ENCODE assay signal across 1 cellular context in genomic region chr4:145097821-145098674, GRCh38.
TF ChIP-seq lines count a peak whose summit lies in the region.

TSS of gene ABCE1 (plus strand) at chr4:145098311. CDS start at chr4:145104413, 6,102 bp downstream.
TSS of gene ANAPC10 (minus strand) at chr4:145098196. CDS start at chr4:145096099, 2,097 bp downstream.

TF ChIP-seq in HepG2, 621 proteins besides CTCF, POLR2A, EP300 and RAD21 (continued from another document):
- TF ChIP-seq CSRNP1 (CRISPR knock-in tag; IDR thresholded peaks at IDR 0.05): no peak
- no peak for TF ChIP-seq ZNF362 (CRISPR knock-in tag; IDR thresholded peaks at IDR 0.05; ENCODE audit: borderline replicate concordance)
- TF ChIP-seq ARNTL (CRISPR knock-in tag; IDR thresholded peaks at IDR 0.05): peak; percentile 72; the same call in 1 of the 2 replicates
- peak; percentile 87; the same call in 1 of the 2 replicates for TF ChIP-seq ZNF639 (CRISPR knock-in tag; conservative IDR thresholded peaks at IDR 0.05)
- peak; percentile 92 for TF ChIP-seq ZNF550 (CRISPR knock-in tag; IDR thresholded peaks at IDR 0.05; ENCODE audit: borderline replicate concordance)
- no peak for TF ChIP-seq REXO4 (CRISPR knock-in tag; IDR thresholded peaks at IDR 0.05; ENCODE audit: borderline replicate concordance)
- no peak for TF ChIP-seq TRIM22 (IDR thresholded peaks at IDR 0.05)
- no peak for TF ChIP-seq NFAT5 (CRISPR knock-in tag; IDR thresholded peaks at IDR 0.05)
- no peak for TF ChIP-seq TAF15 (IDR thresholded peaks at IDR 0.05; ENCODE audit: low read depth, low read length, poor library complexity, severe bottlenecking)
- peak; percentile 76; the same call in 1 of the 2 replicates for TF ChIP-seq BRCA1 (CRISPR knock-in tag; IDR thresholded peaks at IDR 0.05)
- TF ChIP-seq ZNF761 (CRISPR knock-in tag; conservative IDR thresholded peaks at IDR 0.05): peak; percentile 39; the same call in 1 of the 2 replicates
- TF ChIP-seq ZEB1 (IDR thresholded peaks at IDR 0.05; ENCODE audit: insufficient replicate concordance, low read depth): no peak
- TF ChIP-seq EED (CRISPR knock-in tag; IDR thresholded peaks at IDR 0.05): peak; percentile 92; the same call in 1 of the 2 replicates
- TF ChIP-seq HMG20A (CRISPR knock-in tag; IDR thresholded peaks at IDR 0.05; ENCODE audit: borderline replicate concordance): no peak
- no peak for TF ChIP-seq ZNF850 (CRISPR knock-in tag; conservative IDR thresholded peaks at IDR 0.05)
- TF ChIP-seq DZIP1 (CRISPR knock-in tag; IDR thresholded peaks at IDR 0.05): no peak
- no peak for TF ChIP-seq ZFP36L1 (CRISPR knock-in tag; IDR thresholded peaks at IDR 0.05)
- TF ChIP-seq RFXAP (CRISPR knock-in tag; IDR thresholded peaks at IDR 0.05; ENCODE audit: borderline replicate concordance): peak; percentile 49; the same call in 1 of the 2 replicates
- TF ChIP-seq ZNF572 (CRISPR knock-in tag; IDR thresholded peaks at IDR 0.05): peak; percentile 83
- peak; percentile 94 for TF ChIP-seq YEATS2 (CRISPR knock-in tag; IDR thresholded peaks at IDR 0.05; ENCODE audit: borderline replicate concordance)
- TF ChIP-seq PAWR (CRISPR knock-in tag; IDR thresholded peaks at IDR 0.05; ENCODE audit: borderline replicate concordance): no peak
- no peak for TF ChIP-seq SP140L (CRISPR knock-in tag; IDR thresholded peaks at IDR 0.05; ENCODE audit: borderline replicate concordance)
- TF ChIP-seq MAFK (conservative IDR thresholded peaks at IDR 0.05 in 1 of 2, IDR thresholded peaks at IDR 0.05 in 1 of 2; ENCODE audit: low read length in 2 of 2): no peak
- peak; percentile 64 for TF ChIP-seq HCFC1 (IDR thresholded peaks at IDR 0.05; ENCODE audit: low read depth, low read length)
- TF ChIP-seq ZNF713 (CRISPR knock-in tag; IDR thresholded peaks at IDR 0.05): no peak
- TF ChIP-seq ATF4 (CRISPR knock-in tag; IDR thresholded peaks at IDR 0.05): peak in 1 of 2 experiments; percentile 61; a peak in 2 of 4 replicates
- no peak; the same call in 1 of the 2 replicates for TF ChIP-seq ZNF224 (CRISPR knock-in tag; IDR thresholded peaks at IDR 0.05)
- TF ChIP-seq ZNF180 (CRISPR knock-in tag; IDR thresholded peaks at IDR 0.05; ENCODE audit: borderline replicate concordance, low read depth): no peak
- peak; percentile 64; the same call in 1 of the 2 replicates for TF ChIP-seq ZNF33B (CRISPR knock-in tag; IDR thresholded peaks at IDR 0.05)
- TF ChIP-seq SMAD9 (CRISPR knock-in tag; IDR thresholded peaks at IDR 0.05): no peak
- TF ChIP-seq CREM (IDR thresholded peaks at IDR 0.05): peak; percentile 99
- TF ChIP-seq CREM (CRISPR knock-in tag; IDR thresholded peaks at IDR 0.05): peak; percentile 82
- peak; percentile 85 for TF ChIP-seq KAT7 (CRISPR knock-in tag; IDR thresholded peaks at IDR 0.05; ENCODE audit: borderline replicate concordance)
- no peak for TF ChIP-seq MYNN (CRISPR knock-in tag; IDR thresholded peaks at IDR 0.05; ENCODE audit: low read depth)
- TF ChIP-seq ZNF607 (CRISPR knock-in tag; IDR thresholded peaks at IDR 0.05; ENCODE audit: borderline replicate concordance): peak; percentile 82
- TF ChIP-seq ELF4 (CRISPR knock-in tag; IDR thresholded peaks at IDR 0.05; ENCODE audit: borderline replicate concordance): no peak
- TF ChIP-seq ZKSCAN5 (CRISPR knock-in tag; IDR thresholded peaks at IDR 0.05): peak; percentile 26; the same call in 1 of the 2 replicates
- TF ChIP-seq ZNF513 (CRISPR knock-in tag; conservative IDR thresholded peaks at IDR 0.05): no peak
- peak; percentile 60; the same call in 1 of the 2 replicates for TF ChIP-seq CBX5 (CRISPR knock-in tag; IDR thresholded peaks at IDR 0.05; ENCODE audit: borderline replicate concordance)
- no peak for TF ChIP-seq FOXP1 (IDR thresholded peaks at IDR 0.05)
- TF ChIP-seq FOXP1 (CRISPR knock-in tag; IDR thresholded peaks at IDR 0.05): no peak
- TF ChIP-seq ZNF264 (CRISPR knock-in tag; IDR thresholded peaks at IDR 0.05): peak; percentile 80; the same call in 1 of the 2 replicates
- peak; percentile 45; the same call in 1 of the 2 replicates for TF ChIP-seq ZNF280B (CRISPR knock-in tag; IDR thresholded peaks at IDR 0.05; ENCODE audit: borderline replicate concordance)
- TF ChIP-seq RCOR2 (CRISPR knock-in tag; IDR thresholded peaks at IDR 0.05): peak; percentile 52; the same call in 1 of the 2 replicates
- TF ChIP-seq SALL2 (CRISPR knock-in tag; IDR thresholded peaks at IDR 0.05): peak; percentile 61; the same call in 1 of the 2 replicates
